1 cellular context compared by ENCODE assay signal in genomic region chr17:74430385-74430705, GRCh38.
TF ChIP-seq lines count a peak whose summit lies in the region.

No MANE protein-coding gene starts in this region.

TF ChIP-seq in HepG2, 621 proteins besides CTCF, POLR2A, EP300 and RAD21 (continued from another document and continues in another):
- no peak; the same call in 1 of the 2 replicates for TF ChIP-seq DNMT3B (CRISPR knock-in tag; conservative IDR thresholded peaks at IDR 0.05)
- no peak for TF ChIP-seq SKIL (CRISPR knock-in tag; IDR thresholded peaks at IDR 0.05; ENCODE audit: borderline replicate concordance)
- no peak for TF ChIP-seq JUNB (CRISPR knock-in tag; IDR thresholded peaks at IDR 0.05; ENCODE audit: borderline replicate concordance)
- no peak for TF ChIP-seq ZNF839 (CRISPR knock-in tag; IDR thresholded peaks at IDR 0.05; ENCODE audit: borderline replicate concordance)
- TF ChIP-seq, protein P1, sequence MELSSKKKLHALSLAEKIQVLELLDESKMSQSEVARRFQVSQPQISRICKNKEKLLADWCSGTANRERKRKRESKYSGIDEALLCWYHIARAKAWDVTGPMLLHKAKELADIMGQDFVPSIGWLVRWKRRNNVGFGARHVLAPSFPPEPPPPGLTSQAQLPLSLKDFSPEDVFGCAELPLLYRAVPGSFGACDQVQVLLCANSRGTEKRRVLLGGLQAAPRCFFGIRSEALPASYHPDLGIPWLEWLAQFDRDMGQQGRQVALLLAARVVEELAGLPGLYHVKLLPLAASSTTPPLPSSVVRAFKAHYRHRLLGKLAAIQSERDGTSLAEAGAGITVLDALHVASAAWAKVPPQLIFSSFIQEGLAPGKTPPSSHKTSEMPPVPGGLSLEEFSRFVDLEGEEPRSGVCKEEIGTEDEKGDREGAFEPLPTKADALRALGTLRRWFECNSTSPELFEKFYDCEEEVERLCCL (CRISPR knock-in tag; IDR thresholded peaks at IDR 0.05; ENCODE audit: borderline replicate concordance): no peak
- TF ChIP-seq, protein P2, sequence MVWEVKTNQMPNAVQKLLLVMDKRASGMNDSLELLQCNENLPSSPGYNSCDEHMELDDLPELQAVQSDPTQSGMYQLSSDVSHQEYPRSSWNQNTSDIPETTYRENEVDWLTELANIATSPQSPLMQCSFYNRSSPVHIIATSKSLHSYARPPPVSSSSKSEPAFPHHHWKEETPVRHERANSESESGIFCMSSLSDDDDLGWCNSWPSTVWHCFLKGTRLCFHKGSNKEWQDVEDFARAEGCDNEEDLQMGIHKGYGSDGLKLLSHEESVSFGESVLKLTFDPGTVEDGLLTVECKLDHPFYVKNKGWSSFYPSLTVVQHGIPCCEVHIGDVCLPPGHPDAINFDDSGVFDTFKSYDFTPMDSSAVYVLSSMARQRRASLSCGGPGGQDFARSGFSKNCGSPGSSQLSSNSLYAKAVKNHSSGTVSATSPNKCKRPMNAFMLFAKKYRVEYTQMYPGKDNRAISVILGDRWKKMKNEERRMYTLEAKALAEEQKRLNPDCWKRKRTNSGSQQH (CRISPR knock-in tag; IDR thresholded peaks at IDR 0.05; ENCODE audit: low read depth): no peak
- TF ChIP-seq NFRKB (IDR thresholded peaks at IDR 0.05): no peak
- TF ChIP-seq POLR2G (IDR thresholded peaks at IDR 0.05; ENCODE audit: low read depth, low read length): peak; percentile 66
- peak; percentile 28 for TF ChIP-seq SRSF1 (optimal IDR thresholded peaks at IDR 0.05; ENCODE audit: low read depth, low read length)
- no peak for TF ChIP-seq NAIF1 (CRISPR knock-in tag; IDR thresholded peaks at IDR 0.05; ENCODE audit: borderline replicate concordance)
- TF ChIP-seq PRDM10 (CRISPR knock-in tag; IDR thresholded peaks at IDR 0.05; ENCODE audit: low read depth): no peak
- no peak for TF ChIP-seq ARNT (IDR thresholded peaks at IDR 0.05)
- TF ChIP-seq ZNF34 (CRISPR knock-in tag; IDR thresholded peaks at IDR 0.05; ENCODE audit: borderline replicate concordance): peak; percentile 3; the same call in 1 of the 2 replicates
- no peak for TF ChIP-seq NCOR1 (IDR thresholded peaks at IDR 0.05; ENCODE audit: borderline replicate concordance, low read length)
- TF ChIP-seq, protein P3, sequence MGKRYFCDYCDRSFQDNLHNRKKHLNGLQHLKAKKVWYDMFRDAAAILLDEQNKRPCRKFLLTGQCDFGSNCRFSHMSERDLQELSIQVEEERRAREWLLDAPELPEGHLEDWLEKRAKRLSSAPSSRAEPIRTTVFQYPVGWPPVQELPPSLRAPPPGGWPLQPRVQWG (CRISPR knock-in tag; IDR thresholded peaks at IDR 0.05; ENCODE audit: borderline replicate concordance, low read depth): no peak
- TF ChIP-seq ATF7 (IDR thresholded peaks at IDR 0.05): no peak
- TF ChIP-seq ATF7 (CRISPR knock-in tag; IDR thresholded peaks at IDR 0.05): no peak
- no peak for TF ChIP-seq ZMAT3 (CRISPR knock-in tag; conservative IDR thresholded peaks at IDR 0.05)
- no peak for TF ChIP-seq SMARCC2 (IDR thresholded peaks at IDR 0.05)
- no peak for TF ChIP-seq ZMYM2 (CRISPR knock-in tag; IDR thresholded peaks at IDR 0.05)
- no peak for TF ChIP-seq ZBTB20 (CRISPR knock-in tag; IDR thresholded peaks at IDR 0.05; ENCODE audit: borderline replicate concordance, low read depth)
- no peak for TF ChIP-seq SMAD1 (CRISPR knock-in tag; IDR thresholded peaks at IDR 0.05; ENCODE audit: borderline replicate concordance, low read depth)
- no peak for TF ChIP-seq ZNF790 (CRISPR knock-in tag; IDR thresholded peaks at IDR 0.05; ENCODE audit: borderline replicate concordance)
- TF ChIP-seq HOXA9 (CRISPR knock-in tag; IDR thresholded peaks at IDR 0.05; ENCODE audit: borderline replicate concordance): no peak
- TF ChIP-seq BCL3 (CRISPR knock-in tag; IDR thresholded peaks at IDR 0.05): no peak
- no peak for TF ChIP-seq ZNF549 (CRISPR knock-in tag; IDR thresholded peaks at IDR 0.05)
- TF ChIP-seq E2F1 (CRISPR knock-in tag; IDR thresholded peaks at IDR 0.05): no peak
- TF ChIP-seq ZNF274 (CRISPR knock-in tag; IDR thresholded peaks at IDR 0.05): no peak
- no peak; the same call in 1 of the 2 replicates for TF ChIP-seq ZNF784 (CRISPR knock-in tag; IDR thresholded peaks at IDR 0.05; ENCODE audit: borderline replicate concordance)
- TF ChIP-seq RFXANK (CRISPR knock-in tag; IDR thresholded peaks at IDR 0.05): no peak
- TF ChIP-seq, protein P4, sequence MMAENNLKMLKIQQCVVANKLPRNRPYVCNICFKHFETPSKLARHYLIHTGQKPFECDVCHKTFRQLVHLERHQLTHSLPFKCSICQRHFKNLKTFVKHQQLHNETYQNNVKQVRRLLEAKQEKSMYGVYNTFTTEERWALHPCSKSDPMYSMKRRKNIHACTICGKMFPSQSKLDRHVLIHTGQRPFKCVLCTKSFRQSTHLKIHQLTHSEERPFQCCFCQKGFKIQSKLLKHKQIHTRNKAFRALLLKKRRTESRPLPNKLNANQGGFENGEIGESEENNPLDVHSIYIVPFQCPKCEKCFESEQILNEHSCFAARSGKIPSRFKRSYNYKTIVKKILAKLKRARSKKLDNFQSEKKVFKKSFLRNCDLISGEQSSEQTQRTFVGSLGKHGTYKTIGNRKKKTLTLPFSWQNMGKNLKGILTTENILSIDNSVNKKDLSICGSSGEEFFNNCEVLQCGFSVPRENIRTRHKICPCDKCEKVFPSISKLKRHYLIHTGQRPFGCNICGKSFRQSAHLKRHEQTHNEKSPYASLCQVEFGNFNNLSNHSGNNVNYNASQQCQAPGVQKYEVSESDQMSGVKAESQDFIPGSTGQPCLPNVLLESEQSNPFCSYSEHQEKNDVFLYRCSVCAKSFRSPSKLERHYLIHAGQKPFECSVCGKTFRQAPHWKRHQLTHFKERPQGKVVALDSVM (CRISPR knock-in tag; IDR thresholded peaks at IDR 0.05): no peak
- no peak for TF ChIP-seq ZNF605 (CRISPR knock-in tag; IDR thresholded peaks at IDR 0.05)
- TF ChIP-seq PLRG1 (conservative IDR thresholded peaks at IDR 0.05): no peak
- no peak for TF ChIP-seq MIER2 (CRISPR knock-in tag; IDR thresholded peaks at IDR 0.05)
- TF ChIP-seq KLF11 (CRISPR knock-in tag; IDR thresholded peaks at IDR 0.05): no peak
- TF ChIP-seq MYC (CRISPR knock-in tag; IDR thresholded peaks at IDR 0.05; ENCODE audit: borderline replicate concordance): no peak
- TF ChIP-seq IRF1 (CRISPR knock-in tag; IDR thresholded peaks at IDR 0.05; ENCODE audit: low read depth): no peak
- TF ChIP-seq ZKSCAN1 (IDR thresholded peaks at IDR 0.05; ENCODE audit: low read length): no peak
- peak in 1 of 2 experiments; percentile 50; a peak in 1 of 4 replicates for TF ChIP-seq HMGXB4 (CRISPR knock-in tag; IDR thresholded peaks at IDR 0.05; ENCODE audit: borderline replicate concordance in 1 of 2, low read depth in 1 of 2)
- TF ChIP-seq MTF2 (CRISPR knock-in tag; IDR thresholded peaks at IDR 0.05; ENCODE audit: borderline replicate concordance): 0 out of 2 replicates have a peak, but pooled peaks have one; percentile 39
- TF ChIP-seq, protein P5, sequence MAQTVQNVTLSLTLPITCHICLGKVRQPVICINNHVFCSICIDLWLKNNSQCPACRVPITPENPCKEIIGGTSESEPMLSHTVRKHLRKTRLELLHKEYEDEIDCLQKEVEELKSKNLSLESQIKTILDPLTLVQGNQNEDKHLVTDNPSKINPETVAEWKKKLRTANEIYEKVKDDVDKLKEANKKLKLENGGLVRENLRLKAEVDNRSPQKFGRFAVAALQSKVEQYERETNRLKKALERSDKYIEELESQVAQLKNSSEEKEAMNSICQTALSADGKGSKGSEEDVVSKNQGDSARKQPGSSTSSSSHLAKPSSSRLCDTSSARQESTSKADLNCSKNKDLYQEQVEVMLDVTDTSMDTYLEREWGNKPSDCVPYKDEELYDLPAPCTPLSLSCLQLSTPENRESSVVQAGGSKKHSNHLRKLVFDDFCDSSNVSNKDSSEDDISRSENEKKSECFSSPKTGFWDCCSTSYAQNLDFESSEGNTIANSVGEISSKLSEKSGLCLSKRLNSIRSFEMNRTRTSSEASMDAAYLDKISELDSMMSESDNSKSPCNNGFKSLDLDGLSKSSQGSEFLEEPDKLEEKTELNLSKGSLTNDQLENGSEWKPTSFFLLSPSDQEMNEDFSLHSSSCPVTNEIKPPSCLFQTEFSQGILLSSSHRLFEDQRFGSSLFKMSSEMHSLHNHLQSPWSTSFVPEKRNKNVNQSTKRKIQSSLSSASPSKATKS (CRISPR knock-in tag; IDR thresholded peaks at IDR 0.05): 0 out of 2 replicates have a peak, but pooled peaks have one; percentile 25
- no peak for TF ChIP-seq HIVEP1 (CRISPR knock-in tag; IDR thresholded peaks at IDR 0.05)
- no peak for TF ChIP-seq GZF1 (CRISPR knock-in tag; IDR thresholded peaks at IDR 0.05)
- TF ChIP-seq TBP (CRISPR knock-in tag; IDR thresholded peaks at IDR 0.05): no peak
- TF ChIP-seq ZNF501 (CRISPR knock-in tag; IDR thresholded peaks at IDR 0.05): no peak; the same call in 1 of the 2 replicates
